ENCODE assay signal across 10 cellular contexts in the genomic region with DNA sequence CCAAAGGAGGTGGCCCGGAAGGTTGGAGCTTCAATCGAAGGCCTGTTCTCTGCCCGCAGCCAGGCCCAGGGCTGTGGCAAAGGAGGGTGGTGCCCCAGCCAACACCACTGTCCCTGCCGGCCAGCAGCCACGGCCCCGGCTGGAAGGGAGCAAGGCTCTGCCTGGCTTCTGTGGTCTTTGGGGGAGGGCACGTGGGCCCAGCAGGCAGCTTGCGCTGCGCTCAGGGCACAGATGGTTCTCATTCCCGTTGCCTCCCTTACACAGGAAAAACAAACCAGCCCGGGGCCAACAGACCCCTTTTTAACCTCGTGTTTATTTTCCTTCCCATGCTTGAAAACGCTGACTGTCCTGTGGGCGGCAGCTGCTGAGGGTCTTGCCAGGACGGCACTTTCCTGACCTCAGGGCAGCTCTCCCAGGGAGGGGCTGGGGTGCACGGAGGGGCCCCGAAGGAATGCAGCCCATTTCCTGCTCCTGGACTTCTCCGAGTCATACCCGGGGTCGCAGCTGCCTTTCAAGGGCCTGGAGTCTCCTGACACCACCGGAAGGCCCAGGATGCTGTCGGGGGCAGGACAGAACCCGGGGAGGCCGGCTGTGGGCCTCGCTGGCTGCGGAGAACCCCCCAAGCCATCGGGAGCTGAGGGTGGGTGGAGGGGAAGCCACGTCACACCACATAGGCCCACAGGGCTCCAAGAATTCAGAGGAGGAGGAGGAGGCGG. TPM values are rescaled to one million over a fixed set of nuclear protein-coding genes. Genes with fewer than 3 reads are reported as not detected.
DNase-seq lines count a peak whose midpoint lies in the region; ATAC-seq and TF ChIP-seq lines count a peak whose summit lies in the region.
"Had no signal": no experiment of that assay in that cellular context is flagged by ENCODE, and none has a peak within 500 bp of the region (broad histone marks: within the 10 kb centered on the region; RNA-seq: fewer than 3 reads in every experiment).

No MANE protein-coding gene starts in this region.

- DNase-seq in G401 (ENCODE audit: low spot score): peak; percentile 81
- peak; percentile 52 for DNase-seq in WTC11 (ENCODE audit: low spot score)
- DNase-seq in heart right ventricle: peak in 1 of 2 donors; percentile 19
- DNase-seq in skeletal muscle cell (ENCODE audit: low read depth): peak; percentile 60
- DNase-seq in activated effector memory CD4-positive, alpha-beta T cell treated with anti-CD3 and anti-CD28 coated beads, Interleukin-2, amount 50 U/mL, for 16 hours: no peak
- DNase-seq: central memory CD4-positive, alpha-beta T cell; NCI-H2029 had no signal

- H3K27ac ChIP-seq in heart right ventricle: peak overlapping the region in 9 of 10 donors; percentile 18 to 86 (median 83)

- H3K9me3 ChIP-seq in heart right ventricle: peaks cover 0 to 5% (median 0%) of the 10 kb centered on the region in 11 donors

- 47 to 56% methylated on average over 29 of the region's 29 CpGs for WGBS in heart right ventricle, 2 donors

- H3K4me3 ChIP-seq in heart right ventricle (peak overlapping the region in 5 of 10 donors; percentile 73 to 91 (median 77)), skeletal muscle cell (ENCODE audit: low read depth, low read length) (peak overlapping the region; percentile 37)

- intact Hi-C loops in heart right ventricle (cut with DNase I): loop anchor here in 1 of 10 donors (5.0 kb wide), 1 partner anchor 36 kb away; the partner anchor contains the start of gene DNLZ

- no peaks in the 10 kb centered on the region for H3K27me3 Mint-ChIP-seq in WTC11 (ENCODE audit: low read depth)

- no peak overlapping the region for H3K27ac Mint-ChIP-seq in WTC11

- peaks cover 0 to 23% (median 0%) of the 10 kb centered on the region in 7 donors for H3K27me3 ChIP-seq in heart right ventricle

- in situ Hi-C loops in G401 (cut with HindIII; ENCODE audit: low sequenced_read_pairs): no loop called here

- CTCF ChIA-PET in WTC11 (lab: Charles Lee): interaction anchor here (0.7 to 2.6 kb wide), 7 partner anchors 13 to 40 kb away, joined by 4 to 8 read pairs (median 6); no protein-coding TSS in a partner anchor

- no peaks in the 10 kb centered on the region for H3K36me3 Mint-ChIP-seq in WTC11

- no peak for TF ChIP-seq CTCF in WTC11 (IDR thresholded peaks at IDR 0.05)
- TF ChIP-seq CTCF in heart right ventricle (IDR thresholded peaks at IDR 0.05): no peak

- H3K36me3 ChIP-seq in heart right ventricle: no peaks in the 10 kb centered on the region

- H3K4me1 ChIP-seq in heart right ventricle: peaks cover 24 to 56% (median 39%) of the 10 kb centered on the region in 9 donors

- H3K4me3 Mint-ChIP-seq in WTC11: no peak overlapping the region

- ATAC-seq in WTC11 (peak; percentile 51), heart right ventricle (no peak), GM19324 (IDR thresholded peaks at IDR 0.05; ENCODE audit: low FRiP score, unreplicated experiment) (no peak), GM19463 (IDR thresholded peaks at IDR 0.05; ENCODE audit: unreplicated experiment) (no peak), GM18873 (IDR thresholded peaks at IDR 0.05; ENCODE audit: low FRiP score, unreplicated experiment) (no peak)

- H3K4me1 Mint-ChIP-seq in WTC11: peaks cover 7% of the 10 kb centered on the region

- POLR2A ChIA-PET in WTC11 (lab: Charles Lee): interaction anchor here (0.8 to 1.1 kb wide), 2 partner anchors 15 to 37 kb away, joined by 3 read pairs; no protein-coding TSS in a partner anchor

- 0 out of 2 replicates have a peak, but pooled peaks cover 1% of the 10 kb centered on the region for H3K9me3 Mint-ChIP-seq in WTC11

TF ChIP-seq in WTC11, 78 proteins besides CTCF, POLR2A, EP300 and RAD21:
- TF ChIP-seq ZNF317 (CRISPR knock-in tag; IDR thresholded peaks at IDR 0.05; ENCODE audit: borderline replicate concordance, low read depth) (no peak), KAT7 (CRISPR knock-in tag; IDR thresholded peaks at IDR 0.05; ENCODE audit: borderline replicate concordance) (no peak), TEAD4 (CRISPR knock-in tag; IDR thresholded peaks at IDR 0.05) (no peak), GRHL2 (CRISPR knock-in tag; IDR thresholded peaks at IDR 0.05; ENCODE audit: insufficient replicate concordance, severe bottlenecking) (no peak), CBFB (CRISPR knock-in tag; IDR thresholded peaks at IDR 0.05; ENCODE audit: low read depth) (no peak)
- TF ChIP-seq, protein P1, sequence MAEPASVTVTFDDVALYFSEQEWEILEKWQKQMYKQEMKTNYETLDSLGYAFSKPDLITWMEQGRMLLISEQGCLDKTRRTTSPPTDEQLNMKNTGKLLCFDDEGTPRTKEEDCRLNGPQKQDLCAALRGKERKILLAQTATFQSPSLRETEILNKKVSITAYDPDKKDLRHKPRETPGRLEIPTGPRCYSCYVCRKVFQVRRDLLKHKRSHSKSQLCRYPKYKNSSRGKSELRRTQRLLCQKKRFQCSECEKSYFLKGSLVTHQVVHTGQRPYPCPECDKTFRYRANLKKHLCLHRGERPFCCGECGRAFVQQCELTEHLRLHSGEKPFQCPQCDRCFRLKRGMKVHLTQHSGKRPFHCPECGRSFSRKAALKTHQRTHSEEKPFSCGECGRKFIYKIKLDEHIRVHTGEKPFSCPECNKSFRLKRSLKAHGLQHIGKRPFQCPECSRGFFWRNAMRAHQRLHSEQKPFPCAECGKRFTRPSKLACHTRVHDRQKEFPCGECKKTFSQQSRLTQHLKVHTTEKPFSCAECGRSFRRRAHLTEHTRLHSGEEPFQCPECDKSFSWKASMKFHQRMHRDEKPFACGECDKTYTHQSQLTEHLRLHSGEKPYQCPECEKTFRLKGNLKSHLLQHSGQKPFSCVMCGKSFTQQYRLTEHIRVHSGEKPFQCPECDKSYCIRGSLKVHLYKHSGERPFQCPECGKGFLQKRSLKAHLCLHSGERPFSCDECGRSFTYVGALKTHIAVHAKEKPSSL (CRISPR knock-in tag; conservative IDR thresholded peaks at IDR 0.05): no peak
- TF ChIP-seq, protein P2, sequence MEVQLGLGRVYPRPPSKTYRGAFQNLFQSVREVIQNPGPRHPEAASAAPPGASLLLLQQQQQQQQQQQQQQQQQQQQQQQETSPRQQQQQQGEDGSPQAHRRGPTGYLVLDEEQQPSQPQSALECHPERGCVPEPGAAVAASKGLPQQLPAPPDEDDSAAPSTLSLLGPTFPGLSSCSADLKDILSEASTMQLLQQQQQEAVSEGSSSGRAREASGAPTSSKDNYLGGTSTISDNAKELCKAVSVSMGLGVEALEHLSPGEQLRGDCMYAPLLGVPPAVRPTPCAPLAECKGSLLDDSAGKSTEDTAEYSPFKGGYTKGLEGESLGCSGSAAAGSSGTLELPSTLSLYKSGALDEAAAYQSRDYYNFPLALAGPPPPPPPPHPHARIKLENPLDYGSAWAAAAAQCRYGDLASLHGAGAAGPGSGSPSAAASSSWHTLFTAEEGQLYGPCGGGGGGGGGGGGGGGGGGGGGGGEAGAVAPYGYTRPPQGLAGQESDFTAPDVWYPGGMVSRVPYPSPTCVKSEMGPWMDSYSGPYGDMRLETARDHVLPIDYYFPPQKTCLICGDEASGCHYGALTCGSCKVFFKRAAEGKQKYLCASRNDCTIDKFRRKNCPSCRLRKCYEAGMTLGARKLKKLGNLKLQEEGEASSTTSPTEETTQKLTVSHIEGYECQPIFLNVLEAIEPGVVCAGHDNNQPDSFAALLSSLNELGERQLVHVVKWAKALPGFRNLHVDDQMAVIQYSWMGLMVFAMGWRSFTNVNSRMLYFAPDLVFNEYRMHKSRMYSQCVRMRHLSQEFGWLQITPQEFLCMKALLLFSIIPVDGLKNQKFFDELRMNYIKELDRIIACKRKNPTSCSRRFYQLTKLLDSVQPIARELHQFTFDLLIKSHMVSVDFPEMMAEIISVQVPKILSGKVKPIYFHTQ (CRISPR knock-in tag; IDR thresholded peaks at IDR 0.05): no peak

RNA-seq across cellular contexts. Expression of gene GPSM1, which starts 1.1 kb away (rescaled TPM):
- 49.1 and 50.3 TPM in 2 replicates for total RNA-seq in G401 (2014; rRNA removed; shearing (Covaris generic))
- 14.2 to 16.2 TPM (median 16.2 TPM) in 3 replicates for total RNA-seq in WTC11 (2021)
- 10 to 100 TPM; 19.4 to 50.2 (median 24.8) TPM for total RNA-seq in heart right ventricle
- 10 to 100 TPM; 26.2 to 87.8 TPM for polyA plus RNA-seq in heart right ventricle

RNA-seq across cellular contexts. Expression of gene CCDC187, which starts 22.3 kb away (rescaled TPM):
- 0.55 and 0.61 TPM in 2 replicates for total RNA-seq in G401 (2014; rRNA removed; shearing (Covaris generic))
- total RNA-seq in WTC11 (2021) (0.02 to 0.04 TPM in 2 of 3 replicates, not detected in the other), heart right ventricle (under 1 TPM in 3 of 10 donors, not detected in 7; 0.02 to 0.04 (median 0.03) TPM)
- polyA plus RNA-seq in heart right ventricle: under 1 TPM in 1 of 2 donors, not detected in 1; 0.07 TPM

RNA-seq across cellular contexts. Expression of gene DNLZ, which starts 37.3 kb away (rescaled TPM):
- total RNA-seq in G401 (2014; rRNA removed; shearing (Covaris generic)): 34.2 and 70.6 TPM in 2 replicates
- total RNA-seq in WTC11 (2021) (13.5 to 17.2 TPM (median 15.0 TPM) in 3 replicates), heart right ventricle (10 to 100 TPM; 23.3 to 39.5 (median 30.7) TPM)
- polyA plus RNA-seq in heart right ventricle: 10 to 100 TPM; 37.0 to 49.2 TPM

RNA-seq across cellular contexts. Expression of gene CARD9, which starts 47.2 kb away (rescaled TPM):
- total RNA-seq in G401 (2014; rRNA removed; shearing (Covaris generic)): 0.25 and 0.98 TPM in 2 replicates
- total RNA-seq in WTC11 (2021) (0.76 to 0.96 TPM (median 0.96 TPM) in 3 replicates), heart right ventricle (1 to 10 TPM in 5 of 10 donors, under 1 TPM in 4, not detected in 1; 0.21 to 2.0 (median 1.1) TPM)
- polyA plus RNA-seq in heart right ventricle: 1 to 10 TPM; 1.3 to 1.6 TPM
